10 cellular contexts compared by ENCODE assay signal in the genomic region with DNA sequence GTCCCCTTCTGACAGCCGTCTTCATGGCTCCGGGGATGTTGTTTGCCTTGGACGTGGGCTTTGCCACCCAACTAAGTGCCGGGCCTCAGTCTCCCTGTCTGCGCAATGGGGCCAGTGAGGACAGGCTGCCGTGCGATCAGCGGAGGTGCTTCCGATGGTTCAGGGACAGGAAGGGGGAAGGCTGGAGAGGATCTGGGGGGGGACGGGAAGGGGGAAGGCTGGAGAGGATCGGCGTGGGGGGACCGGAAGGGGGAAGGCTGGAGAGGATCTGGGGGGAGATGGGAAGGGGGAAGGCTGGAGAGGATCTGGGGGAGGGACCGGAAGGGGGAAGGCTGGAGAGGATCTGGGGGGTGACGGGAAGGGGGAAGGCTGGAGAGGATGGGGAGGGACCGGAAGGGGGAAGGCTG. TPM values are rescaled to one million over a fixed set of nuclear protein-coding genes. Genes with fewer than 3 reads are reported as not detected.
DNase-seq lines count a peak whose midpoint lies in the region; ATAC-seq and TF ChIP-seq lines count a peak whose summit lies in the region.
"Had no signal": no experiment of that assay in that cellular context is flagged by ENCODE, and none has a peak within 500 bp of the region (broad histone marks: within the 10 kb centered on the region; RNA-seq: fewer than 3 reads in every experiment).

No MANE protein-coding gene starts in this region.

- H3K27ac Mint-ChIP-seq in progenitor cell of endocrine pancreas, result no peak overlapping the region
- H3K27ac Mint-ChIP-seq: activated naive CD8-positive, alpha-beta T cell treated with anti-CD3 and anti-CD28 coated beads for 36 hours had no signal

- no peaks in the 10 kb centered on the region for H3K36me3 Mint-ChIP-seq in progenitor cell of endocrine pancreas (ENCODE audit: insufficient read depth)
- H3K36me3 Mint-ChIP-seq: activated naive CD8-positive, alpha-beta T cell treated with anti-CD3 and anti-CD28 coated beads for 36 hours had no signal

- no peak overlapping the region for H3K4me3 Mint-ChIP-seq in progenitor cell of endocrine pancreas (ENCODE audit: low read depth)
- H3K4me3 Mint-ChIP-seq: activated naive CD8-positive, alpha-beta T cell treated with anti-CD3 and anti-CD28 coated beads for 36 hours had no signal

- no peak for TF ChIP-seq CTCF in progenitor cell of endocrine pancreas (IDR thresholded peaks at IDR 0.05; ENCODE audit: unreplicated experiment)

- in situ Hi-C loops in ACHN (cut with HindIII; ENCODE audit: low pct_ligation_motif_present, low pct_unique_long_range_greater_than_20kb, low sequenced_read_pairs), result no loop called here

- peaks cover 33% of the 10 kb centered on the region for H3K27me3 Mint-ChIP-seq in progenitor cell of endocrine pancreas

- H3K4me1 Mint-ChIP-seq in progenitor cell of endocrine pancreas (ENCODE audit: low read depth), result no peaks in the 10 kb centered on the region

- ATAC-seq in HG03342 (IDR thresholded peaks at IDR 0.05; ENCODE audit: unreplicated experiment) (no peak), HG02973 (IDR thresholded peaks at IDR 0.05; ENCODE audit: unreplicated experiment) (no peak)

- DNase-seq in ACHN (peak; percentile 80), HCEC 1CT (peak; percentile 87), astrocyte of the hippocampus (ENCODE audit: low read depth, low spot score) (peak; percentile 26), left kidney (ENCODE audit: low read depth, low spot score) (peak; percentile 16), NCI-H187 (lab: John Stamatoyannopoulos, UW) (no peak), progenitor cell of endocrine pancreas (ENCODE audit: low spot score, unreplicated experiment) (no peak)
- DNase-seq: Karpas-422 had no signal

- no peaks in the 10 kb centered on the region for H3K9me3 Mint-ChIP-seq in progenitor cell of endocrine pancreas (ENCODE audit: low read depth)
- H3K9me3 Mint-ChIP-seq: activated naive CD8-positive, alpha-beta T cell treated with anti-CD3 and anti-CD28 coated beads for 36 hours had no signal

RNA-seq across cellular contexts. Expression of gene MMP17, which starts 3.4 kb away (rescaled TPM):
- total RNA-seq in progenitor cell of endocrine pancreas, result 0.48 and 0.49 TPM in 2 replicates

Comparison
In these comparisons a context has a peak if more than half of its experiments do, and no peak if none do; other contexts are left out.
1. DNase-seq: peak in ACHN (single experiment), HCEC 1CT (single experiment), astrocyte of the hippocampus (single experiment) and left kidney (single experiment); none in NCI-H187 (0 of 2) and progenitor cell of endocrine pancreas (single experiment).